Comparison of ENCODE assay signal across 20 cellular contexts in genomic region chr10:94075521-94075920, GRCh38.
"Had no signal": no experiment of that assay in that cellular context is flagged by ENCODE, and none has a peak within 500 bp of the region (broad histone marks: within the 10 kb centered on the region; RNA-seq: fewer than 3 reads in every experiment).

No MANE protein-coding gene starts in this region.

- DNase-seq: activated CD4-positive, alpha-beta T cell treated with anti-CD3 and anti-CD28 coated beads for 1 hour; activated CD4-positive, alpha-beta T cell treated with anti-CD3 and anti-CD28 coated beads, Interleukin-2, amount 50 U/mL, for 1 hour; activated T-cell treated with anti-CD3 and anti-CD28 coated beads, Interleukin-2, amount 50 U/mL, for 1 hour; adrenal gland; brain microvascular endothelial cell; dorsolateral prefrontal cortex; gastrocnemius medialis; islet precursor cell; naive thymus-derived CD8-positive, alpha-beta T cell; sigmoid colon; stimulated activated CD4-positive, alpha-beta T cell treated with anti-CD3 and anti-CD28 coated beads, Interleukin-2, amount 100 ng/mL, for 48 hours; stimulated activated CD8-positive, alpha-beta memory T cell treated with anti-CD3 and anti-CD28 coated beads, Interleukin-4, amount 100 ng/mL, for 48 hours; stimulated activated naive CD4-positive, alpha-beta T cell; testis; uterus had no signal

- ATAC-seq: activated naive CD4-positive, alpha-beta T cell treated with anti-CD3 and anti-CD28 coated beads, Interleukin-2, amount 50 U/mL, for 72 hours; naive thymus-derived CD8-positive, alpha-beta T cell had no signal

- H3K27me3 ChIP-seq: adrenal gland, ascending aorta, brain microvascular endothelial cell, esophagus muscularis mucosa, gastrocnemius medialis, sigmoid colon, testis, uterus had no signal

- H3K4me3 ChIP-seq: adrenal gland, ascending aorta, dorsolateral prefrontal cortex, esophagus muscularis mucosa, gastrocnemius medialis, lung, sigmoid colon, testis, uterus had no signal

- H3K4me3 Mint-ChIP-seq: naive thymus-derived CD8-positive, alpha-beta T cell; T-helper 2 cell treated with Interferon-gamma antibody and Interleukin-4, amounts not matched to agents 5 μg/mL and 100 μg/mL, for 36 hours had no signal

- H3K36me3 Mint-ChIP-seq: activated naive CD4-positive, alpha-beta T cell treated with anti-CD3 and anti-CD28 coated beads, Interleukin-2, amount 50 U/mL, for 72 hours; naive thymus-derived CD8-positive, alpha-beta T cell had no signal

- H3K27ac Mint-ChIP-seq: activated naive CD4-positive, alpha-beta T cell treated with anti-CD3 and anti-CD28 coated beads, Interleukin-2, amount 50 U/mL, for 72 hours; naive thymus-derived CD8-positive, alpha-beta T cell; T-helper 2 cell treated with Interferon-gamma antibody and Interleukin-4, amounts not matched to agents 5 μg/mL and 100 μg/mL, for 36 hours had no signal

- H3K36me3 ChIP-seq: adrenal gland, ascending aorta, brain microvascular endothelial cell, esophagus muscularis mucosa, gastrocnemius medialis, sigmoid colon, uterus had no signal

- H3K4me1 Mint-ChIP-seq: naive thymus-derived CD8-positive, alpha-beta T cell had no signal

- H3K9me3 ChIP-seq: adrenal gland, ascending aorta, esophagus muscularis mucosa, gastrocnemius medialis, sigmoid colon, testis, uterus had no signal

- H3K27ac ChIP-seq: adrenal gland, ascending aorta, brain microvascular endothelial cell, dorsolateral prefrontal cortex, gastrocnemius medialis, testis had no signal

- H3K9me3 Mint-ChIP-seq: activated naive CD4-positive, alpha-beta T cell treated with anti-CD3 and anti-CD28 coated beads, Interleukin-2, amount 50 U/mL, for 72 hours; T-helper 2 cell treated with Interferon-gamma antibody and Interleukin-4, amounts not matched to agents 5 μg/mL and 100 μg/mL, for 36 hours had no signal
